In genomic region chr11:100631316-100631715, GRCh38 we compare ENCODE assay signal across 1 cellular context.
TF ChIP-seq lines count a peak whose summit lies in the region.

No MANE protein-coding gene starts in this region.

TF ChIP-seq in GM23338, 12 proteins besides CTCF, POLR2A, EP300 and RAD21 (continued from another document):
- TF ChIP-seq REST (IDR thresholded peaks at IDR 0.05; ENCODE audit: unreplicated experiment) (no peak), ZNF114 (CRISPR knock-in tag; IDR thresholded peaks at IDR 0.05) (no peak), ZNF331 (CRISPR knock-in tag; IDR thresholded peaks at IDR 0.05; ENCODE audit: low read depth) (no peak), CREB1 (CRISPR knock-in tag; IDR thresholded peaks at IDR 0.05; ENCODE audit: low read depth) (no peak), JUNB (IDR thresholded peaks at IDR 0.05; ENCODE audit: unreplicated experiment) (no peak)
- TF ChIP-seq, protein P1, sequence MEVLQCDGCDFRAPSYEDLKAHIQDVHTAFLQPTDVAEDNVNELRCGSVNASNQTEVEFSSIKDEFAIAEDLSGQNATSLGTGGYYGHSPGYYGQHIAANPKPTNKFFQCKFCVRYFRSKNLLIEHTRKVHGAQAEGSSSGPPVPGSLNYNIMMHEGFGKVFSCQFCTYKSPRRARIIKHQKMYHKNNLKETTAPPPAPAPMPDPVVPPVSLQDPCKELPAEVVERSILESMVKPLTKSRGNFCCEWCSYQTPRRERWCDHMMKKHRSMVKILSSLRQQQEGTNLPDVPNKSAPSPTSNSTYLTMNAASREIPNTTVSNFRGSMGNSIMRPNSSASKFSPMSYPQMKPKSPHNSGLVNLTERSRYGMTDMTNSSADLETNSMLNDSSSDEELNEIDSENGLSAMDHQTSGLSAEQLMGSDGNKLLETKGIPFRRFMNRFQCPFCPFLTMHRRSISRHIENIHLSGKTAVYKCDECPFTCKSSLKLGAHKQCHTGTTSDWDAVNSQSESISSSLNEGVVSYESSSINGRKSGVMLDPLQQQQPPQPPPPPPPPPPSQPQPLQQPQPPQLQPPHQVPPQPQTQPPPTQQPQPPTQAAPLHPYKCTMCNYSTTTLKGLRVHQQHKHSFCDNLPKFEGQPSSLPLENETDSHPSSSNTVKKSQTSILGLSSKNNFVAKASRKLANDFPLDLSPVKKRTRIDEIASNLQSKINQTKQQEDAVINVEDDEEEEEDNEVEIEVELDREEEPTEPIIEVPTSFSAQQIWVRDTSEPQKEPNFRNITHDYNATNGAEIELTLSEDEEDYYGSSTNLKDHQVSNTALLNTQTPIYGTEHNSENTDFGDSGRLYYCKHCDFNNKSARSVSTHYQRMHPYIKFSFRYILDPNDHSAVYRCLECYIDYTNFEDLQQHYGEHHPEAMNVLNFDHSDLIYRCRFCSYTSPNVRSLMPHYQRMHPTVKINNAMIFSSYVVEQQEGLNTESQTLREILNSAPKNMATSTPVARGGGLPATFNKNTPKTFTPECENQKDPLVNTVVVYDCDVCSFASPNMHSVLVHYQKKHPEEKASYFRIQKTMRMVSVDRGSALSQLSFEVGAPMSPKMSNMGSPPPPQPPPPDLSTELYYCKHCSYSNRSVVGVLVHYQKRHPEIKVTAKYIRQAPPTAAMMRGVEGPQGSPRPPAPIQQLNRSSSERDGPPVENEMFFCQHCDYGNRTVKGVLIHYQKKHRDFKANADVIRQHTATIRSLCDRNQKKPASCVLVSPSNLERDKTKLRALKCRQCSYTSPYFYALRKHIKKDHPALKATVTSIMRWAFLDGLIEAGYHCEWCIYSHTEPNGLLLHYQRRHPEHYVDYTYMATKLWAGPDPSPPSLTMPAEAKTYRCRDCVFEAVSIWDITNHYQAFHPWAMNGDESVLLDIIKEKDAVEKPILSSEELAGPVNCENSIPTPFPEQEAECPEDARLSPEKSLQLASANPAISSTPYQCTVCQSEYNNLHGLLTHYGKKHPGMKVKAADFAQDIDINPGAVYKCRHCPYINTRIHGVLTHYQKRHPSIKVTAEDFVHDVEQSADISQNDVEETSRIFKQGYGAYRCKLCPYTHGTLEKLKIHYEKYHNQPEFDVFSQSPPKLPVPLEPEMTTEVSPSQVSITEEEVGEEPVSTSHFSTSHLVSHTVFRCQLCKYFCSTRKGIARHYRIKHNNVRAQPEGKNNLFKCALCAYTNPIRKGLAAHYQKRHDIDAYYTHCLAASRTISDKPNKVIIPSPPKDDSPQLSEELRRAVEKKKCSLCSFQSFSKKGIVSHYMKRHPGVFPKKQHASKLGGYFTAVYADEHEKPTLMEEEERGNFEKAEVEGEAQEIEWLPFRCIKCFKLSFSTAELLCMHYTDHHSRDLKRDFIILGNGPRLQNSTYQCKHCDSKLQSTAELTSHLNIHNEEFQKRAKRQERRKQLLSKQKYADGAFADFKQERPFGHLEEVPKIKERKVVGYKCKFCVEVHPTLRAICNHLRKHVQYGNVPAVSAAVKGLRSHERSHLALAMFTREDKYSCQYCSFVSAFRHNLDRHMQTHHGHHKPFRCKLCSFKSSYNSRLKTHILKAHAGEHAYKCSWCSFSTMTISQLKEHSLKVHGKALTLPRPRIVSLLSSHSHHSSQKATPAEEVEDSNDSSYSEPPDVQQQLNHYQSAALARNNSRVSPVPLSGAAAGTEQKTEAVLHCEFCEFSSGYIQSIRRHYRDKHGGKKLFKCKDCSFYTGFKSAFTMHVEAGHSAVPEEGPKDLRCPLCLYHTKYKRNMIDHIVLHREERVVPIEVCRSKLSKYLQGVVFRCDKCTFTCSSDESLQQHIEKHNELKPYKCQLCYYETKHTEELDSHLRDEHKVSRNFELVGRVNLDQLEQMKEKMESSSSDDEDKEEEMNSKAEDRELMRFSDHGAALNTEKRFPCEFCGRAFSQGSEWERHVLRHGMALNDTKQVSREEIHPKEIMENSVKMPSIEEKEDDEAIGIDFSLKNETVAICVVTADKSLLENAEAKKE (CRISPR knock-in tag; IDR thresholded peaks at IDR 0.05): no peak
